In genomic region chr9:137678202-137678601, GRCh38 we compare ENCODE assay signal across 31 cellular contexts. TPM values are rescaled to one million over a fixed set of nuclear protein-coding genes. Genes with fewer than 3 reads are reported as not detected.
DNase-seq lines count a peak whose midpoint lies in the region; ATAC-seq and TF ChIP-seq lines count a peak whose summit lies in the region.
"Had no signal": no experiment of that assay in that cellular context is flagged by ENCODE, and none has a peak within 500 bp of the region (broad histone marks: within the 10 kb centered on the region; RNA-seq: fewer than 3 reads in every experiment).

No MANE protein-coding gene starts in this region.

- peaks cover 78% of the 10 kb centered on the region for H3K4me1 Mint-ChIP-seq in activated B cell treated with CpG ODN at 0.5 μM for 24 hours

- H2AFZ ChIP-seq in MM.1S (ENCODE audit: low read length) = no peak overlapping the region

- CTCF ChIA-PET in activated B cell treated with CpG ODN at 0.5 μM for 24 hours (lab: Charles Lee) = no interaction called here

- H3K27me3 ChIP-seq in DOHH2 (ENCODE audit: control insufficient read depth, low read length) (no peaks in the 10 kb centered on the region), MM.1S (replicated peaks; ENCODE audit: insufficient read depth, low read length) (no peaks in the 10 kb centered on the region), spleen (replicated peaks in 1 of 7) (no peaks in the 10 kb centered on the region), suprapubic skin (no peaks in the 10 kb centered on the region)
- H3K27me3 ChIP-seq: BE2C, pancreas, Peyer's patch, uterus had no signal

- POLR2A ChIA-PET in activated B cell treated with CpG ODN at 0.5 μM for 24 hours (lab: Charles Lee) = interaction anchor here (0.7 to 1.3 kb wide), 4 partner anchors 16 to 83 kb away, joined by 3 to 4 read pairs (median 3); no protein-coding TSS in a partner anchor

- H3K4me3 Mint-ChIP-seq in activated B cell treated with CpG ODN at 0.5 μM for 24 hours = no peak overlapping the region
- H3K4me3 Mint-ChIP-seq: activated CD4-positive, alpha-beta T cell treated with anti-CD3 and anti-CD28 coated beads, Interleukin-2, amount 10 ng/mL, durations not matched to agents 24 days and 14 days; endodermal cell; nephron; stimulated activated naive CD8-positive, alpha-beta T cell treated with anti-CD3 and anti-CD28 coated beads, Interleukin-15, Interleukin-2, amounts not matched to agents 100 ng/mL and 50 ng/mL, for 24 hours had no signal

- H3K27ac ChIP-seq in DOHH2 (ENCODE audit: low read depth, low read length) (peak overlapping the region; percentile 84), MM.1S (ENCODE audit: low read length) (no peak overlapping the region; the same call in 1 of the 2 replicates), spleen (peak overlapping the region in 3 of 8 donors; percentile 72 to 79 (median 73)), suprapubic skin (no peak overlapping the region)
- H3K27ac ChIP-seq: thoracic aorta, uterus, WERI-Rb-1 had no signal

- no peak overlapping the region for H3K9ac ChIP-seq in MM.1S (ENCODE audit: low read length)

- DNase-seq in MM.1S (no peak), activated B cell treated with CpG ODN at 0.5 μM for 24 hours (no peak), spleen (peak; percentile 42), suprapubic skin (ENCODE audit: low spot score in 2 of 2) (no peak), T1000 (lab: John Stamatoyannopoulos, UW) (no peak), amygdala (lab: John Stamatoyannopoulos, UW) (no peak)
- DNase-seq: ACHN; activated CD4-positive, alpha-beta T cell treated with anti-CD3 and anti-CD28 coated beads, Interleukin-2, amount 10 ng/mL, durations not matched to agents 24 days and 14 days; activated gamma-delta T cell treated with Interleukin-2 at 50 U/mL for 16 hours; BE2C; central memory CD4-positive, alpha-beta T cell; dermis blood vessel endothelial cell; DMS153; endodermal cell; NCI-H1417 treated with DMSO at 0.1 percent for 48 hours; NCI-H2081 treated with DMSO at 0.1 percent for 48 hours; NCI-H345; pancreas; Peyer's patch; SHP77; SW 1271; T-helper 9 cell; uterus; WERI-Rb-1 had no signal

- H3K9me3 ChIP-seq in DOHH2 (ENCODE audit: control insufficient read depth, insufficient read depth, low read length) = no peaks in the 10 kb centered on the region
- no peaks in the 10 kb centered on the region for H3K9me3 ChIP-seq in MM.1S (replicated peaks; ENCODE audit: insufficient read depth, low read length)
- no peaks in the 10 kb centered on the region for H3K9me3 ChIP-seq in spleen
- no peaks in the 10 kb centered on the region for H3K9me3 ChIP-seq in suprapubic skin
- H3K9me3 ChIP-seq: BE2C, pancreas, Peyer's patch, thoracic aorta, uterus had no signal

- intact Hi-C loops in activated B cell treated with CpG ODN at 0.5 μM for 24 hours (cut with micrococcal nuclease) = loop anchor here (10.0 kb wide), 1 partner anchor 127 kb away; no protein-coding TSS in a partner anchor
- intact Hi-C loops in spleen (cut with DNase I; ENCODE audit: low total_unique reads) = loop anchor here (10.0 kb wide), 1 partner anchor 97 kb away; no protein-coding TSS in a partner anchor

- H3K36me3 ChIP-seq in DOHH2 (ENCODE audit: control insufficient read depth, low read length) (peaks cover 65% of the 10 kb centered on the region), MM.1S (replicated peaks; ENCODE audit: insufficient read depth, low read length) (no peaks in the 10 kb centered on the region), spleen (peaks cover 0 to 36% (median 0%) of the 10 kb centered on the region in 6 donors), suprapubic skin (peaks cover 7% of the 10 kb centered on the region)
- H3K36me3 ChIP-seq: BE2C, pancreas, Peyer's patch, uterus, WERI-Rb-1 had no signal

- H3K9me2 ChIP-seq in DOHH2 (replicated peaks; ENCODE audit: control insufficient read depth, low read length) (no peaks in the 10 kb centered on the region), MM.1S (replicated peaks; ENCODE audit: insufficient read depth, low read length) (no peaks in the 10 kb centered on the region)

- WGBS in spleen, 5 donors = 46 to 76% (median 72%) methylated on average over 12 of the region's 12 CpGs
- WGBS in suprapubic skin = 89% methylated on average over 12 of the region's 12 CpGs

- H3F3A ChIP-seq in DOHH2 (ENCODE audit: control insufficient read depth, insufficient read depth) (peaks cover 11% of the 10 kb centered on the region), MM.1S (ENCODE audit: insufficient read depth, low read length) (peaks cover 38% of the 10 kb centered on the region)

- H3K36me3 Mint-ChIP-seq in activated B cell treated with CpG ODN at 0.5 μM for 24 hours (ENCODE audit: low read depth) = peaks cover 7% of the 10 kb centered on the region

- H4K20me1 ChIP-seq in DOHH2 (ENCODE audit: control insufficient read depth, insufficient read depth, low read depth, low read length) (0 out of 2 replicates have a peak, but pooled peaks cover 4% of the 10 kb centered on the region), MM.1S (ENCODE audit: insufficient read depth, low read length) (peaks cover 6% of the 10 kb centered on the region; the same call in 1 of the 2 replicates)

- no peak for ATAC-seq in activated B cell treated with CpG ODN at 0.5 μM for 24 hours (ENCODE audit: low read depth)
- ATAC-seq: HCT116, left lobe of liver, pancreas had no signal

- H3K4me3 ChIP-seq in DOHH2 (ENCODE audit: low read length) (peak overlapping the region; percentile 32), MM.1S (ENCODE audit: low read length) (no peak overlapping the region), spleen (no peak overlapping the region), suprapubic skin (no peak overlapping the region)
- H3K4me3 ChIP-seq: pancreas, Peyer's patch, thoracic aorta, uterus had no signal

- TF ChIP-seq POLR2A in spleen (IDR thresholded peaks at IDR 0.05) = no peak
- no peak for TF ChIP-seq POLR2A in suprapubic skin (IDR thresholded peaks at IDR 0.05)

- H3K27me3 Mint-ChIP-seq in activated B cell treated with CpG ODN at 0.5 μM for 24 hours = no peaks in the 10 kb centered on the region
- H3K27me3 Mint-ChIP-seq: activated CD4-positive, alpha-beta T cell treated with anti-CD3 and anti-CD28 coated beads, Interleukin-2, amount 10 ng/mL, durations not matched to agents 24 days and 14 days; IgD-negative memory B cell; stimulated activated naive CD8-positive, alpha-beta T cell treated with anti-CD3 and anti-CD28 coated beads, Interleukin-15, Interleukin-2, amounts not matched to agents 100 ng/mL and 50 ng/mL, for 24 hours had no signal

- H3K27ac Mint-ChIP-seq in activated B cell treated with CpG ODN at 0.5 μM for 24 hours = peak overlapping the region; percentile 67
- H3K27ac Mint-ChIP-seq: activated CD4-positive, alpha-beta T cell treated with anti-CD3 and anti-CD28 coated beads, Interleukin-2, amount 10 ng/mL, durations not matched to agents 24 days and 14 days; endodermal cell; nephron; stimulated activated naive CD8-positive, alpha-beta T cell treated with anti-CD3 and anti-CD28 coated beads, Interleukin-15, Interleukin-2, amounts not matched to agents 100 ng/mL and 50 ng/mL, for 24 hours had no signal

- H3K9me3 Mint-ChIP-seq in activated B cell treated with CpG ODN at 0.5 μM for 24 hours = no peaks in the 10 kb centered on the region
- H3K9me3 Mint-ChIP-seq: activated CD4-positive, alpha-beta T cell treated with anti-CD3 and anti-CD28 coated beads, Interleukin-2, amount 10 ng/mL, durations not matched to agents 24 days and 14 days; endodermal cell; IgD-negative memory B cell; nephron; stimulated activated naive CD8-positive, alpha-beta T cell treated with anti-CD3 and anti-CD28 coated beads, Interleukin-15, Interleukin-2, amounts not matched to agents 100 ng/mL and 50 ng/mL, for 24 hours had no signal

- TF ChIP-seq CTCF in DOHH2 (IDR thresholded peaks at IDR 0.05; ENCODE audit: low read depth, low read length, poor library complexity, severe bottlenecking) (no peak), MM.1S (IDR thresholded peaks at IDR 0.05; ENCODE audit: low read length) (no peak), activated B cell treated with CpG ODN at 0.5 μM for 24 hours (IDR thresholded peaks at IDR 0.05) (no peak), spleen (IDR thresholded peaks at IDR 0.05 in 8 of 11, conservative IDR thresholded peaks at IDR 0.05 in 3 of 11) (no peak), suprapubic skin (IDR thresholded peaks at IDR 0.05) (no peak)

- no peak for TF ChIP-seq EP300 in suprapubic skin (IDR thresholded peaks at IDR 0.05)

- H3K79me2 ChIP-seq in DOHH2 (ENCODE audit: control insufficient read depth, low read length) = peaks cover 93% of the 10 kb centered on the region
- H3K79me2 ChIP-seq in MM.1S (ENCODE audit: low read length) = peaks cover 71% of the 10 kb centered on the region

- H3K4me2 ChIP-seq in DOHH2 (ENCODE audit: low read length) = peak overlapping the region; percentile 69
- H3K4me2 ChIP-seq in MM.1S (ENCODE audit: low read depth, low read length) = peak overlapping the region; percentile 6; the same call in 1 of the 2 replicates

- H3K4me1 ChIP-seq in DOHH2 (ENCODE audit: control insufficient read depth, low read length) = peaks cover 89% of the 10 kb centered on the region
- H3K4me1 ChIP-seq in MM.1S (ENCODE audit: low read length) = peaks cover 43% of the 10 kb centered on the region
- peaks cover 22 to 92% (median 66%) of the 10 kb centered on the region in 6 donors for H3K4me1 ChIP-seq in spleen
- H3K4me1 ChIP-seq in suprapubic skin = peaks cover 35% of the 10 kb centered on the region

RNA-seq across cellular contexts. Expression of gene EHMT1, which starts 59.4 kb away (rescaled TPM):
- total RNA-seq in activated B cell treated with CpG ODN at 0.5 μM for 24 hours (157 and 163 TPM in 2 replicates), spleen (100 to 1,000 TPM in 6 of 7 donors, 10 to 100 TPM in 1; 87.7 to 163 (median 130) TPM), suprapubic skin (100 to 1,000 TPM in 1 of 4 donors, 10 to 100 TPM in 3; 77.1 to 149 (median 86.6) TPM)
- polyA plus RNA-seq in spleen = 10 to 100 TPM; 35.5 to 60.9 (median 54.9) TPM
